In the genomic region with DNA sequence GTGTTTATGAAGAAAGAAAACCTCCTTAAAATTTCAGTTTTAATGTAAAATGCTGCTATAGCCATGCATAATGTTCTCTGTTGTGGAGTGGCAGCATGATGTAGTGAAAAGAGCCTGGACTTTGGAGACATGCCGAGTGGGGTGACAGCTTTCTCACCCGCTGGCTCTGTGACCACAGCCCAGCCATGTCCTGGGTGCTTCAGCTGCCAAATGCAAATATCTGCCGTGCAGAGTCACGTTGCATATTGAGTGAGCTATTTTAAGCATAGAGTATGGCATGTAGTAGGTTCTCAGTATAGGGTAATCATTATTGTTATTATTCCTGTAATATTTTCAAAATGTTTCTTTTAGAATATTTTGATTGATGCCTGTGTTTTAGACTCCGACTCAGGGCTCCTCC, we compare ENCODE assay signal across 14 cellular contexts. TPM values are rescaled to one million over a fixed set of nuclear protein-coding genes. Genes with fewer than 3 reads are reported as not detected.
A peak's percentile ranks its signal among the peaks of the same experiment; 100 is the strongest.
DNase-seq lines count a peak whose midpoint lies in the region; ATAC-seq and TF ChIP-seq lines count a peak whose summit lies in the region.
"Had no signal": no experiment of that assay in that cellular context is flagged by ENCODE, and none has a peak within 500 bp of the region (broad histone marks: within the 10 kb centered on the region; RNA-seq: fewer than 3 reads in every experiment).

No MANE protein-coding gene starts in this region.

- H3K4me1 ChIP-seq in CD8-positive, alpha-beta T cell (ENCODE audit: insufficient read depth, low read length): no peaks in the 10 kb centered on the region

- intact Hi-C loops in CD8-positive, alpha-beta T cell (cut with DNase I, micrococcal nuclease): no loop called here

- H3K27ac Mint-ChIP-seq in CD8-positive, alpha-beta T cell: no peak overlapping the region
- H3K27ac Mint-ChIP-seq in WTC11: no peak overlapping the region
- H3K27ac Mint-ChIP-seq: stimulated activated naive CD8-positive, alpha-beta T cell treated with anti-CD3 and anti-CD28 coated beads, Interleukin-15, Interleukin-2, amounts not matched to agents 100 ng/mL and 50 ng/mL, for 24 hours had no signal

- no peaks in the 10 kb centered on the region for H3K4me1 Mint-ChIP-seq in CD8-positive, alpha-beta T cell (ENCODE audit: low read depth)
- H3K4me1 Mint-ChIP-seq in WTC11: no peaks in the 10 kb centered on the region

- no peak overlapping the region for H3K4me3 ChIP-seq in CD8-positive, alpha-beta T cell (ENCODE audit: low read depth, low read length)
- H3K4me3 ChIP-seq: cardiac muscle cell had no signal

- CTCF ChIA-PET in CD8-positive, alpha-beta T cell (lab: Charles Lee): no interaction called here
- CTCF ChIA-PET in WTC11 (lab: Charles Lee): no interaction called here

- H3K9me3 ChIP-seq in CD8-positive, alpha-beta T cell (ENCODE audit: low read length): no peaks in the 10 kb centered on the region

- no peaks in the 10 kb centered on the region for H3K9me3 Mint-ChIP-seq in CD8-positive, alpha-beta T cell
- H3K9me3 Mint-ChIP-seq in WTC11: no peaks in the 10 kb centered on the region
- H3K9me3 Mint-ChIP-seq: activated T-cell treated with anti-CD3 and anti-CD28 coated beads, Interleukin-2, amount 50 U/mL, for 4 hours; stimulated activated naive CD8-positive, alpha-beta T cell treated with anti-CD3 and anti-CD28 coated beads, Interleukin-15, Interleukin-2, amounts not matched to agents 100 ng/mL and 50 ng/mL, for 24 hours had no signal

- POLR2A ChIA-PET in CD8-positive, alpha-beta T cell (lab: Charles Lee): no interaction called here
- POLR2A ChIA-PET in WTC11 (lab: Charles Lee): no interaction called here

- no peak for TF ChIP-seq CTCF in CD8-positive, alpha-beta T cell (IDR thresholded peaks at IDR 0.05)
- TF ChIP-seq CTCF in WTC11 (IDR thresholded peaks at IDR 0.05): no peak

- no peaks in the 10 kb centered on the region for H3K27me3 ChIP-seq in CD8-positive, alpha-beta T cell (ENCODE audit: insufficient read depth, low read length)
- H3K27me3 ChIP-seq: cardiac muscle cell had no signal

- H3K36me3 Mint-ChIP-seq in CD8-positive, alpha-beta T cell: peaks cover 72% of the 10 kb centered on the region
- peaks cover 35% of the 10 kb centered on the region for H3K36me3 Mint-ChIP-seq in WTC11

- H3K36me3 ChIP-seq in CD8-positive, alpha-beta T cell (ENCODE audit: insufficient read depth, low read length): peaks cover 4% of the 10 kb centered on the region

- DNase-seq in cerebellar cortex (ENCODE audit: low spot score): peak; percentile 47
- no peak for DNase-seq in mesenteric fat pad (ENCODE audit: low spot score)
- no peak for DNase-seq in CD8-positive, alpha-beta T cell
- DNase-seq in WTC11 (ENCODE audit: low spot score): no peak
- no peak for DNase-seq in HT-29 (ENCODE audit: low spot score)
- DNase-seq: activated T-cell treated with anti-CD3 and anti-CD28 coated beads, Interleukin-2, amount 50 U/mL, for 4 hours; foreskin melanocyte; mesendoderm; NCI-H69 had no signal

- peak; percentile 82 for ATAC-seq in GM18502 (IDR thresholded peaks at IDR 0.05; ENCODE audit: poor library complexity, unreplicated experiment)
- ATAC-seq in GM21390 (IDR thresholded peaks at IDR 0.05; ENCODE audit: unreplicated experiment): peak; percentile 95
- ATAC-seq in HG03103 (IDR thresholded peaks at IDR 0.05; ENCODE audit: low read depth, unreplicated experiment): peak; percentile 84
- ATAC-seq in CD8-positive, alpha-beta T cell: no peak
- no peak for ATAC-seq in WTC11
- ATAC-seq: activated T-cell treated with anti-CD3 and anti-CD28 coated beads, Interleukin-2, amount 50 U/mL, for 4 hours had no signal

- H3K27me3 Mint-ChIP-seq in CD8-positive, alpha-beta T cell (ENCODE audit: low read depth): no peaks in the 10 kb centered on the region
- H3K27me3 Mint-ChIP-seq in WTC11 (ENCODE audit: low read depth): no peaks in the 10 kb centered on the region
- H3K27me3 Mint-ChIP-seq: stimulated activated naive CD8-positive, alpha-beta T cell treated with anti-CD3 and anti-CD28 coated beads, Interleukin-15, Interleukin-2, amounts not matched to agents 100 ng/mL and 50 ng/mL, for 24 hours had no signal

- H3K4me3 Mint-ChIP-seq in CD8-positive, alpha-beta T cell: no peak overlapping the region
- no peak overlapping the region for H3K4me3 Mint-ChIP-seq in WTC11
- H3K4me3 Mint-ChIP-seq: activated T-cell treated with anti-CD3 and anti-CD28 coated beads, Interleukin-2, amount 50 U/mL, for 4 hours; stimulated activated naive CD8-positive, alpha-beta T cell treated with anti-CD3 and anti-CD28 coated beads, Interleukin-15, Interleukin-2, amounts not matched to agents 100 ng/mL and 50 ng/mL, for 24 hours had no signal

- no peak overlapping the region for H3K27ac ChIP-seq in CD8-positive, alpha-beta T cell (ENCODE audit: low read depth, low read length)
- H3K27ac ChIP-seq: cardiac muscle cell had no signal

TF ChIP-seq in WTC11, 78 proteins besides CTCF, POLR2A, EP300 and RAD21 (continues in another document):
- TF ChIP-seq E2F1 (CRISPR knock-in tag; IDR thresholded peaks at IDR 0.05): no peak
- TF ChIP-seq ZNF416 (CRISPR knock-in tag; IDR thresholded peaks at IDR 0.05): no peak
- no peak for TF ChIP-seq TEAD4 (CRISPR knock-in tag; IDR thresholded peaks at IDR 0.05)
- TF ChIP-seq, protein P1, sequence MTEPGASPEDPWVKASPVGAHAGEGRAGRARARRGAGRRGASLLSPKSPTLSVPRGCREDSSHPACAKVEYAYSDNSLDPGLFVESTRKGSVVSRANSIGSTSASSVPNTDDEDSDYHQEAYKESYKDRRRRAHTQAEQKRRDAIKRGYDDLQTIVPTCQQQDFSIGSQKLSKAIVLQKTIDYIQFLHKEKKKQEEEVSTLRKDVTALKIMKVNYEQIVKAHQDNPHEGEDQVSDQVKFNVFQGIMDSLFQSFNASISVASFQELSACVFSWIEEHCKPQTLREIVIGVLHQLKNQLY (CRISPR knock-in tag; IDR thresholded peaks at IDR 0.05): no peak
- TF ChIP-seq ERG (CRISPR knock-in tag; IDR thresholded peaks at IDR 0.05): no peak
- TF ChIP-seq E2F4 (CRISPR knock-in tag; IDR thresholded peaks at IDR 0.05; ENCODE audit: borderline replicate concordance, low read depth): no peak
- no peak for TF ChIP-seq ZSCAN18 (CRISPR knock-in tag; IDR thresholded peaks at IDR 0.05)
- TF ChIP-seq PRRX2 (CRISPR knock-in tag; IDR thresholded peaks at IDR 0.05): no peak
- no peak for TF ChIP-seq ZNF121 (CRISPR knock-in tag; IDR thresholded peaks at IDR 0.05)
- TF ChIP-seq ZNF396 (CRISPR knock-in tag; IDR thresholded peaks at IDR 0.05; ENCODE audit: borderline replicate concordance): no peak

RNA-seq across cellular contexts. Expression of gene TCTN2, which starts 15.5 kb away (rescaled TPM):
- 6.6 TPM for total RNA-seq in mesenteric fat pad
- 1 to 10 TPM; 1.9 to 3.3 TPM for total RNA-seq in CD8-positive, alpha-beta T cell
- 6.2 to 9.1 TPM (median 7.6 TPM) in 3 replicates for total RNA-seq in WTC11 (2021)
- 6.1 and 6.6 TPM in 2 replicates for total RNA-seq in HT-29 (2014; rRNA removed; shearing (Covaris generic))

RNA-seq across cellular contexts. Expression of gene GTF2H3, which starts 21.8 kb away (rescaled TPM):
- total RNA-seq in mesenteric fat pad (20.5 TPM), WTC11 (2021) (31.6 to 35.9 TPM (median 35.8 TPM) in 3 replicates)
- 10 to 100 TPM; 11.8 to 15.2 TPM for total RNA-seq in CD8-positive, alpha-beta T cell
- 10.7 and 13.1 TPM in 2 replicates for total RNA-seq in HT-29 (2014; rRNA removed; shearing (Covaris generic))

RNA-seq across cellular contexts. Expression of gene EIF2B1, which starts 21.9 kb away (rescaled TPM):
- total RNA-seq in mesenteric fat pad (45.6 TPM), WTC11 (2021) (42.9 to 48.3 TPM (median 46.5 TPM) in 3 replicates)
- total RNA-seq in CD8-positive, alpha-beta T cell: 10 to 100 TPM; 35.9 to 40.0 TPM
- 54.2 and 56.5 TPM in 2 replicates for total RNA-seq in HT-29 (2014; rRNA removed; shearing (Covaris generic))

RNA-seq across cellular contexts. Expression of gene DDX55, which starts 53.5 kb away (rescaled TPM):
- total RNA-seq in mesenteric fat pad: 20.1 TPM
- total RNA-seq in CD8-positive, alpha-beta T cell: 10 to 100 TPM; 41.1 to 44.5 TPM
- 35.0 to 45.5 TPM (median 44.2 TPM) in 3 replicates for total RNA-seq in WTC11 (2021)
- total RNA-seq in HT-29 (2014; rRNA removed; shearing (Covaris generic)): 33.6 and 43.0 TPM in 2 replicates

RNA-seq across cellular contexts. Expression of gene ATP6V0A2, which starts 56.7 kb away (rescaled TPM):
- total RNA-seq in mesenteric fat pad (33.3 TPM), WTC11 (2021) (48.8 to 63.8 TPM (median 49.8 TPM) in 3 replicates)
- total RNA-seq in CD8-positive, alpha-beta T cell: 10 to 100 TPM; 26.1 to 32.1 TPM
- 28.6 and 34.8 TPM in 2 replicates for total RNA-seq in HT-29 (2014; rRNA removed; shearing (Covaris generic))

Comparison
In these comparisons a context has a peak if more than half of its experiments do, and no peak if none do; other contexts are left out.
1. ATAC-seq: peak in GM18502 (single experiment), GM21390 (single experiment) and HG03103 (single experiment); none in CD8-positive, alpha-beta T cell (single experiment) and WTC11 (single experiment).